Comparison of ENCODE assay signal across 27 cellular contexts in the genomic region with DNA sequence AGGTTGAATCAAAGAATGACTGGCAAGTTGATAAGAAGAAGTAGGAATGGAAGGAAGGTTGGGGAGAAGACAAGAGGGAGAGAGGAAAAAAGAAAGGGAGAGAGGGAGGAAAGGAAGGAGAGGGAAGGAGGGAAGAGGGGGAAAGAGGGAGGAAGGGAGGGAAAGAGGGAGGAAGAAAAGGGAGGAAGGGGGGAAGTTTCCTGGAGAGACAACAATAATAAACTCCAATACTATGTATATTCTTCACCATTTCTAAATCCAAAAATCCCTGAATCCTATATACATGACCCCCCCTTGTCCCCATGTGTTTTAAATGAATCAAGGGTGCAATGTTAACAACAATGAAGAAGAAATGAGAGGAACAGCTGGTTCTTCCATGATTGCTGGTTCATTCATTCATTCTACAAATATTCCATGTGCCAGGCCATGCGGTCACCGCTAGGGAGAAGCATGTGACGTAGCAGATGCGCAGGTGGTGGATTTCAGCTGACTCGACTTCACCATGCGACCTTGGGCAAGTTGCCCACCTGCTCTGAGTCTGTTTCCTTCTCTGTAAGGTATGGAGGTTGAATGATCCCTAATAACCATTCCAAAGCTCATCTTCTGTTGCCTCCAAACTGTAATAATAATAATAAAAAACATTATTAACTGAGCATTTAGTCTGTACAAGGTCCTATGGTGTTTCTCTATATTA.
"Had no signal": no experiment of that assay in that cellular context is flagged by ENCODE, and none has a peak within 500 bp of the region (broad histone marks: within the 10 kb centered on the region; RNA-seq: fewer than 3 reads in every experiment).

No MANE protein-coding gene starts in this region.

- H3K9me3 ChIP-seq: psoas muscle, spleen, suprapubic skin, testis, tibial artery, transverse colon, vagina had no signal

- H3K79me2 ChIP-seq: parathyroid adenoma had no signal

- H2AFZ ChIP-seq: neural progenitor cell, parathyroid adenoma had no signal

- H3K4me2 ChIP-seq: neural progenitor cell, smooth muscle cell had no signal

- ATAC-seq: naive thymus-derived CD4-positive, alpha-beta T cell; natural killer cell; psoas muscle; right cardiac atrium; sciatic nerve; stimulated activated memory B cell treated with anti-CD40 and anti-IgM and Interleukin-4, amounts not matched to agents 10 μg/mL and 1 μg/mL and 100 μg/mL, for 72 hours; stimulated activated naive CD8-positive, alpha-beta T cell treated with anti-CD3 and anti-CD28 coated beads, Interleukin-15, amount 100 ng/mL, for 72 hours; stimulated activated naive CD8-positive, alpha-beta T cell treated with anti-CD3 and anti-CD28 coated beads, Interleukin-15, Interleukin-2, amounts not matched to agents 100 U/mL and 50 U/mL, for 24 hours had no signal

- H3K36me3 ChIP-seq: neural progenitor cell, spleen, suprapubic skin, tibial artery, transverse colon, vagina had no signal

- H3K9ac ChIP-seq: neural progenitor cell, parathyroid adenoma had no signal

- H3K27me3 ChIP-seq: testis, vagina had no signal

- H3K4me1 ChIP-seq: parathyroid adenoma, psoas muscle, testis had no signal

- H3K27ac ChIP-seq: neural progenitor cell, parathyroid adenoma, psoas muscle, skin epidermis, spleen, suprapubic skin, testis, tibial artery, transverse colon, vagina had no signal

- DNase-seq: naive thymus-derived CD4-positive, alpha-beta T cell; natural killer cell; occipital lobe; posterior cingulate gyrus; psoas muscle; right cardiac atrium; spleen; stimulated activated CD4-positive, alpha-beta T cell treated with anti-CD3 and anti-CD28 coated beads, Interleukin-12 subunit alpha, Interleukin-12 subunit beta, amount 100 ng/mL, for 4 hours; stimulated activated CD4-positive, alpha-beta T cell treated with anti-CD3 and anti-CD28 coated beads, Interleukin-1b, Interleukin-23, amount 100 ng/mL, for 48 hours; stimulated activated CD4-positive, alpha-beta T cell treated with anti-CD3 and anti-CD28 coated beads, Interleukin-4, amount 100 ng/mL, for 1 hour; stimulated activated CD4-positive, alpha-beta T cell treated with anti-CD3 and anti-CD28 coated beads, Interleukin-4, amount 100 ng/mL, for 4 hours; stimulated activated CD8-positive, alpha-beta memory T cell treated with anti-CD3 and anti-CD28 coated beads, Interleukin-4, amount 100 ng/mL, for 48 hours; stimulated activated naive CD4-positive, alpha-beta T cell; stimulated activated naive CD8-positive, alpha-beta T cell treated with anti-CD3 and anti-CD28 coated beads, Interleukin-15, amount 100 ng/mL, for 72 hours; stimulated activated naive CD8-positive, alpha-beta T cell treated with anti-CD3 and anti-CD28 coated beads, Interleukin-15, Interleukin-2, amounts not matched to agents 100 U/mL and 50 U/mL, for 24 hours; substantia nigra; testis; tibial artery; transverse colon had no signal

- H3K4me3 ChIP-seq: neural progenitor cell, psoas muscle, skin epidermis, smooth muscle cell, spleen, suprapubic skin, testis, tibial artery, transverse colon, vagina had no signal
